8 cellular contexts compared by ENCODE assay signal in the genomic region with DNA sequence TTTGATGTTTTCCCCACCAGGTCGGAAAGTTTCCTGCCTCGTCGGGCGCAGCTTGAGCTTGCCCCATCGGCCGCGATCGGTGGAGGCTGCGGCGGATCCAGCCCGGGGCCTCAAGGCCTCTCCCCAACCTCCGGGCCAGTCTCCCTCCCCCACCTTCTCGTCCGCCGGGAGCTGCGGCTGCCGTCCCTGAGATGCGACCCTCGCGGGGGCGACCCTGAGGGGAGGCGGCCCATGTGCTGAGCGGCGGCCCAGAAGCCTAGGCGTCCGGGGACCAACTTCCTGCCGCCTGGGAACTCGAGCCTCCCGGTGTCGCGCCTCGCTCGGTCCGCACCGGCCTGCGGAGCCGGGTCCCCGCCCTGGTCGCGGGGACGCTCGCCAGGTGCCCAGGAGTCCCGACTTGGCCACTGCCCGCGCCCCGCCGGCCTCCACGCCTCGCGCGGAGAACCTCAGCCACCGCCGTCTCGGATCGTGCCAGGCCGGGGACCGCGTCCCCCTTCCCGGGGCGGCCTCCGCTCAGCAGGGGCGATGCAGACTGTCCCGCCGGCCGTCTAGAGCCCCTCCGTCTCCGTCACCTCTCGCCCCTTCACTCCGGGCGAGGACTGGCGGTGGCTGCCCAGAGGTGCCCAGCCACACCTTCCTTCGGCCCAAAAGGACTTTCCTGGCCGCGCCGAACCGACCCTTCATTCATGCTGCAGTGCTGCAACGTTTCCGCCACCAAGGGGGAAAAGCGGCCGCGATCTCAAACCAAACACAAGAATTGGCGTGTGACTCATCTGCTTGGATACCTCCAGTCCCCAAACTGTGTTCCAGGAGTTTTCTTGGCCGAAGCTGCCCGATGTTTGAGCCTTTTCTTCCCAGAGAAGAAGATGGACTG. TPM values are rescaled to one million over a fixed set of nuclear protein-coding genes. Genes with fewer than 3 reads are reported as not detected.
DNase-seq lines count a peak whose midpoint lies in the region; ATAC-seq and TF ChIP-seq lines count a peak whose summit lies in the region.

No MANE protein-coding gene starts in this region.

- WGBS in endodermal cell (ENCODE audit: insufficient coverage in 1 of 2, insufficient read length in 1 of 2), 2 experiments = 0 to 2% methylated on average over 22 to 84 of the region's 84 CpGs

- H3K4me3 Mint-ChIP-seq in endodermal cell (peak overlapping the region; percentile 94), mesothelial cell of epicardium (peak overlapping the region; percentile 97)
- peak overlapping the region; percentile 97 for H3K4me3 Mint-ChIP-seq in stimulated activated memory B cell treated with anti-CD40 and anti-IgM and Interleukin-4, amounts not matched to agents 10 μg/mL and 1 μg/mL and 100 μg/mL, for 72 hours

- no peaks in the 10 kb centered on the region for H3K27me3 ChIP-seq in endodermal cell (ENCODE audit: control insufficient read depth, insufficient read depth, low read length, poor library complexity, severe bottlenecking)

- H3K9me3 ChIP-seq in endodermal cell (ENCODE audit: control insufficient read depth, low read length) = no peaks in the 10 kb centered on the region

- H3K36me3 ChIP-seq in endodermal cell (ENCODE audit: control insufficient read depth, insufficient read depth, low read length) = peaks cover 28% of the 10 kb centered on the region

- H3K4me3 ChIP-seq in endodermal cell (ENCODE audit: low read length) = peak overlapping the region; percentile 97

- H3K27ac Mint-ChIP-seq in endodermal cell (peak overlapping the region; percentile 98), mesothelial cell of epicardium (peak overlapping the region; percentile 98)
- peak overlapping the region; percentile 84 for H3K27ac Mint-ChIP-seq in stimulated activated memory B cell treated with anti-CD40 and anti-IgM and Interleukin-4, amounts not matched to agents 10 μg/mL and 1 μg/mL and 100 μg/mL, for 72 hours

- H3K4me1 Mint-ChIP-seq in endodermal cell (peaks cover 20% of the 10 kb centered on the region), mesothelial cell of epicardium (peaks cover 44% of the 10 kb centered on the region)
- H3K4me1 Mint-ChIP-seq in stimulated activated memory B cell treated with anti-CD40 and anti-IgM and Interleukin-4, amounts not matched to agents 10 μg/mL and 1 μg/mL and 100 μg/mL, for 72 hours = peaks cover 30% of the 10 kb centered on the region

- H3K36me3 Mint-ChIP-seq in endodermal cell (ENCODE audit: low read depth) (peaks cover 18% of the 10 kb centered on the region), mesothelial cell of epicardium (peaks cover 2% of the 10 kb centered on the region)
- peaks cover 5% of the 10 kb centered on the region for H3K36me3 Mint-ChIP-seq in stimulated activated memory B cell treated with anti-CD40 and anti-IgM and Interleukin-4, amounts not matched to agents 10 μg/mL and 1 μg/mL and 100 μg/mL, for 72 hours

- H3K27ac ChIP-seq in endodermal cell (ENCODE audit: low read depth, low read length) = peak overlapping the region; percentile 71

- peak; percentile 80 for DNase-seq in EL
- peak; percentile 54 for DNase-seq in LoVo (ENCODE audit: low spot score)
- DNase-seq in activated CD8-positive, alpha-beta memory T cell treated with anti-CD3 and anti-CD28 coated beads for 48 hours (ENCODE audit: low read depth in 2 of 3, low spot score in 2 of 3) = peak; percentile 15 to 25 (median 17)
- peak; percentile 80 for DNase-seq in endodermal cell
- peak; percentile 27 to 57 for DNase-seq in mesothelial cell of epicardium (ENCODE audit: low spot score in 2 of 2, unreplicated experiment in 2 of 2)

- no peaks in the 10 kb centered on the region for H3K4me1 ChIP-seq in endodermal cell (ENCODE audit: control insufficient read depth, insufficient read depth, low read length)

- peak overlapping the region; percentile 80 for H3K9ac ChIP-seq in endodermal cell (ENCODE audit: extremely low read depth, low read length, poor library complexity, severe bottlenecking)

- ATAC-seq in GM21825 (IDR thresholded peaks at IDR 0.05; ENCODE audit: unreplicated experiment) (peak; percentile 23), HG03469 (IDR thresholded peaks at IDR 0.05; ENCODE audit: unreplicated experiment) (no peak)
- ATAC-seq in stimulated activated memory B cell treated with anti-CD40 and anti-IgM and Interleukin-4, amounts not matched to agents 10 μg/mL and 1 μg/mL and 100 μg/mL, for 72 hours = peak; percentile 42

- H3K9me3 Mint-ChIP-seq in endodermal cell = no peaks in the 10 kb centered on the region
- no peaks in the 10 kb centered on the region for H3K9me3 Mint-ChIP-seq in mesothelial cell of epicardium
- H3K9me3 Mint-ChIP-seq in stimulated activated memory B cell treated with anti-CD40 and anti-IgM and Interleukin-4, amounts not matched to agents 10 μg/mL and 1 μg/mL and 100 μg/mL, for 72 hours = no peaks in the 10 kb centered on the region

- H3K27me3 Mint-ChIP-seq in endodermal cell (ENCODE audit: insufficient read depth) (no peaks in the 10 kb centered on the region), mesothelial cell of epicardium (ENCODE audit: low read depth) (no peaks in the 10 kb centered on the region)
- H3K27me3 Mint-ChIP-seq in stimulated activated memory B cell treated with anti-CD40 and anti-IgM and Interleukin-4, amounts not matched to agents 10 μg/mL and 1 μg/mL and 100 μg/mL, for 72 hours = no peaks in the 10 kb centered on the region

- TF ChIP-seq CTCF in endodermal cell (conservative IDR thresholded peaks at IDR 0.05) = no peak
- no peak for TF ChIP-seq CTCF in mesothelial cell of epicardium (IDR thresholded peaks at IDR 0.05; ENCODE audit: unreplicated experiment)

RNA-seq across cellular contexts. Expression of gene SLMAP, which starts 0.7 kb away (rescaled TPM):
- total RNA-seq in endodermal cell = 10 to 100 TPM; 64.8 to 65.7 TPM
- 26.8 TPM for polyA plus RNA-seq in endodermal cell (2013, experiment 1 of 2)
- polyA plus RNA-seq in endodermal cell (2013, experiment 2 of 2) = 28.7 TPM
- 93.0 to 108 TPM (median 100 TPM) in 3 replicates for total RNA-seq in mesothelial cell of epicardium

Comparison
In these comparisons a context has a peak if more than half of its experiments do, and no peak if none do; other contexts are left out.
1. DNase-seq: peak in every context shown above with its lines; median percentile 80 in EL; 80 in endodermal cell; 54 in LoVo; 42 in mesothelial cell of epicardium; 17 in activated CD8-positive, alpha-beta memory T cell treated with anti-CD3 and anti-CD28 coated beads for 48 hours.